Comparison of ENCODE assay signal across 1 cellular context in the genomic region with DNA sequence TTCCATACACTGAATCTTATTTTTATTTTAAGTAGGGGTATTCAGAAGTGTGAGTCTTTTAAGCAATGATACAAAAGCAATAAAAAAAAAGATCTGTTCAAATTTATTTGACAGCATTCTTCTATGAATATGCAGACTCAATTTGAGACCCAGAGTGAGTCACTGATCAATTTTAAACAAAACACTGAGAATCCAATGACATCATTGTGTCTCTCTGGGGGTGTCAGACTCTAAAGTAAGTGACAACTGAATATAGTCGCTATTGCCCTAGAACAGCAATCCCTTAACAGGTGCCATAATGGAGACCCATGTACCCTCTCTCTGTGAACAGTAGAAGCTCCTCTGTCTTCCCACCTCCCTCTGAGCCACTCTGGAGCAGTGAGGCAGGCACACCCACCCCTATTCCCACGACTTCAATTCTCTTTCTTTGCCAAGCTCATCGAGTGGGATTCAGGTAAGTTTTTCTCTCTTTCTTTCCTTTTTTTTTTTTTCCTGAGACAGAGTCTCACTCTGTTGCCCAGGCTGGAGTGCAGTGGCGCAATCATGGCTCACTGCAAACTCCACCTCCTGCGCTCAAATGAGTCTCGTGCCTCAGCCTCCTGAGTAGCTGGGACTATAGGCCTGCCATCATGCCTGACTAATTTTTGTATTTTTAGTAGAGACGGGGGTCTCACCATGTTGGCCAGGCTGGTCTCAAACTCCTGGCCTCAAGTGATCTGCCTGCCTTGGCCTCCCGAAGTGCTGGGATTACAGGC.
TF ChIP-seq lines count a peak whose summit lies in the region.

No MANE protein-coding gene starts in this region.

TF ChIP-seq in IMR-90, 13 proteins besides CTCF, POLR2A, EP300 and RAD21:
- TF ChIP-seq, protein P1, sequence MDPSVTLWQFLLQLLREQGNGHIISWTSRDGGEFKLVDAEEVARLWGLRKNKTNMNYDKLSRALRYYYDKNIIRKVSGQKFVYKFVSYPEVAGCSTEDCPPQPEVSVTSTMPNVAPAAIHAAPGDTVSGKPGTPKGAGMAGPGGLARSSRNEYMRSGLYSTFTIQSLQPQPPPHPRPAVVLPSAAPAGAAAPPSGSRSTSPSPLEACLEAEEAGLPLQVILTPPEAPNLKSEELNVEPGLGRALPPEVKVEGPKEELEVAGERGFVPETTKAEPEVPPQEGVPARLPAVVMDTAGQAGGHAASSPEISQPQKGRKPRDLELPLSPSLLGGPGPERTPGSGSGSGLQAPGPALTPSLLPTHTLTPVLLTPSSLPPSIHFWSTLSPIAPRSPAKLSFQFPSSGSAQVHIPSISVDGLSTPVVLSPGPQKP (IDR thresholded peaks at IDR 0.05; ENCODE audit: borderline replicate concordance, low read depth, low read length), result no peak
- TF ChIP-seq FOS (IDR thresholded peaks at IDR 0.05; ENCODE audit: low read depth, low read length), result peak; percentile 21; the same call in 1 of the 2 replicates
